ENCODE assay signal across 1 cellular context in genomic region chr3:51974963-51975856, GRCh38.
TF ChIP-seq lines count a peak whose summit lies in the region.

ABHD14A (plus strand) TSS chr3:51975064; CDS start chr3:51975136, 72 bp downstream.

TF ChIP-seq in HEK293, 187 proteins besides CTCF, POLR2A, EP300 and RAD21 (continued from another document):
- peak; percentile 69; the same call in 1 of the 2 replicates for TF ChIP-seq ZSCAN30 (tag by site-specific recombination; IDR thresholded peaks at IDR 0.05)
- TF ChIP-seq ZNF221 (tag by site-specific recombination; IDR thresholded peaks at IDR 0.05; ENCODE audit: borderline replicate concordance), result no peak
- no peak for TF ChIP-seq ZNF549 (tag by site-specific recombination; IDR thresholded peaks at IDR 0.05)
- no peak for TF ChIP-seq ZNF660 (tag by site-specific recombination; IDR thresholded peaks at IDR 0.05)
- TF ChIP-seq KLF1 (tag by site-specific recombination; IDR thresholded peaks at IDR 0.05), result no peak
